Comparison of ENCODE assay signal across 15 cellular contexts in the genomic region with DNA sequence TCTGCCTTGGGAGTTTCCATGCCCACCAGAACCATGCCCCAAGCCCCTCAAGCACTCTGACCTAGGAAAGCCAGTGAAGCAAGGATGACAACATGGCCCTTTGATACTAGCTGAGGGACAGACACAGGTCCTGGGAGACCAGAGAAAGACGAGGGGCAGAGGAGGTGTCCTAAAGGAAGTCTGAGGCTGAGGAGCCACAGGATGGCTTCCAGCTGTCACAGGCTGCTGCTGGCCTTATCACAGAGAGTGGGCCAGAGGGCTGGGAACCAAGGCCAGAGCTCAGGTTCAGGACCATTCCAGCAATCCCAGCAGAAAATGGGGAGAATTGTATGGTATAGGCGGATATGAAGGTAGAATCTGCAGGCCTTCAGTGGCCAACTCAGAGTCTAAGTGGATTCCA. TPM values are rescaled to one million over a fixed set of nuclear protein-coding genes. Genes with fewer than 3 reads are reported as not detected.
DNase-seq lines count a peak whose midpoint lies in the region; ATAC-seq and TF ChIP-seq lines count a peak whose summit lies in the region.
"Had no signal": no experiment of that assay in that cellular context is flagged by ENCODE, and none has a peak within 500 bp of the region (broad histone marks: within the 10 kb centered on the region; RNA-seq: fewer than 3 reads in every experiment).

No MANE protein-coding gene starts in this region.

- no peak overlapping the region for H2AFZ ChIP-seq in osteoblast (ENCODE audit: low read length)

- no peak for ATAC-seq in stimulated activated naive CD8-positive, alpha-beta T cell treated with anti-CD3 and anti-CD28 coated beads, Interleukin-15, amount 100 ng/mL, for 72 hours
- no peak for ATAC-seq in stimulated activated naive CD8-positive, alpha-beta T cell treated with anti-CD3 and anti-CD28 coated beads, Interleukin-15, Interleukin-2, amounts not matched to agents 100 U/mL and 50 U/mL, for 24 hours
- ATAC-seq in left lobe of liver = no peak
- ATAC-seq: HCT116 had no signal

- H3K27ac ChIP-seq in osteoblast (ENCODE audit: low read depth, low read length) = no peak overlapping the region
- H3K27ac ChIP-seq: 22Rv1; BLaER1 treated with 17β-estradiol and CSF1 and Interleukin-3, amounts not matched to agents 10 nM and 100 nM had no signal

- no peaks in the 10 kb centered on the region for H3K27me3 ChIP-seq in osteoblast (ENCODE audit: insufficient read depth, low read length)
- H3K27me3 ChIP-seq: BLaER1 treated with 17β-estradiol and CSF1 and Interleukin-3, amounts not matched to agents 10 nM and 100 nM had no signal

- no peak overlapping the region for H3K4me3 Mint-ChIP-seq in activated CD4-positive, alpha-beta memory T cell treated with anti-CD3 and anti-CD28 coated beads, Interleukin-2, amount 10 ng/mL, durations not matched to agents 7 days and 5 days
- H3K4me3 Mint-ChIP-seq in activated CD4-positive, alpha-beta memory T cell treated with anti-CD3 and anti-CD28 coated beads for 36 hours = no peak overlapping the region
- H3K4me3 Mint-ChIP-seq in stimulated activated naive CD8-positive, alpha-beta T cell treated with anti-CD3 and anti-CD28 coated beads, Interleukin-15, amount 100 ng/mL, for 72 hours = no peak overlapping the region
- H3K4me3 Mint-ChIP-seq: CD4-positive, CD25-positive, alpha-beta regulatory T cell had no signal

- no peaks in the 10 kb centered on the region for H3K9me3 Mint-ChIP-seq in activated CD4-positive, alpha-beta memory T cell treated with anti-CD3 and anti-CD28 coated beads, Interleukin-2, amount 10 ng/mL, durations not matched to agents 7 days and 5 days
- no peaks in the 10 kb centered on the region for H3K9me3 Mint-ChIP-seq in activated CD4-positive, alpha-beta memory T cell treated with anti-CD3 and anti-CD28 coated beads for 36 hours
- H3K9me3 Mint-ChIP-seq in stimulated activated naive CD8-positive, alpha-beta T cell treated with anti-CD3 and anti-CD28 coated beads, Interleukin-15, amount 100 ng/mL, for 72 hours = no peaks in the 10 kb centered on the region
- H3K9me3 Mint-ChIP-seq: CD4-positive, CD25-positive, alpha-beta regulatory T cell had no signal

- no peak for TF ChIP-seq CTCF in osteoblast (IDR thresholded peaks at IDR 0.05; ENCODE audit: extremely low read depth, low read depth, low read length)

- H3K4me1 Mint-ChIP-seq in activated CD4-positive, alpha-beta memory T cell treated with anti-CD3 and anti-CD28 coated beads, Interleukin-2, amount 10 ng/mL, durations not matched to agents 7 days and 5 days = peaks cover 25% of the 10 kb centered on the region
- H3K4me1 Mint-ChIP-seq in activated CD4-positive, alpha-beta memory T cell treated with anti-CD3 and anti-CD28 coated beads for 36 hours (ENCODE audit: low read depth) = no peaks in the 10 kb centered on the region
- peaks cover 5% of the 10 kb centered on the region for H3K4me1 Mint-ChIP-seq in stimulated activated naive CD8-positive, alpha-beta T cell treated with anti-CD3 and anti-CD28 coated beads, Interleukin-15, amount 100 ng/mL, for 72 hours

- H3K27ac Mint-ChIP-seq in activated CD4-positive, alpha-beta memory T cell treated with anti-CD3 and anti-CD28 coated beads, Interleukin-2, amount 10 ng/mL, durations not matched to agents 7 days and 5 days = peak overlapping the region; percentile 54
- H3K27ac Mint-ChIP-seq in activated CD4-positive, alpha-beta memory T cell treated with anti-CD3 and anti-CD28 coated beads for 36 hours = no peak overlapping the region
- peak overlapping the region; percentile 21 to 22 for H3K27ac Mint-ChIP-seq in stimulated activated naive CD8-positive, alpha-beta T cell treated with anti-CD3 and anti-CD28 coated beads, Interleukin-15, amount 100 ng/mL, for 72 hours

- peaks cover 82% of the 10 kb centered on the region for H3K36me3 ChIP-seq in osteoblast (ENCODE audit: insufficient read depth, low read length)

- no peaks in the 10 kb centered on the region for H3K4me1 ChIP-seq in osteoblast (ENCODE audit: insufficient read depth, low read length)

- no peaks in the 10 kb centered on the region for H4K20me1 ChIP-seq in osteoblast (ENCODE audit: insufficient read depth, low read length)

- DNase-seq in activated CD4-positive, alpha-beta memory T cell treated with anti-CD3 and anti-CD28 coated beads, Interleukin-2, amount 10 ng/mL, durations not matched to agents 7 days and 5 days = no peak
- DNase-seq in activated CD4-positive, alpha-beta memory T cell treated with anti-CD3 and anti-CD28 coated beads for 36 hours = no peak
- no peak for DNase-seq in stimulated activated naive CD8-positive, alpha-beta T cell treated with anti-CD3 and anti-CD28 coated beads, Interleukin-15, amount 100 ng/mL, for 72 hours
- no peak for DNase-seq in stimulated activated naive CD8-positive, alpha-beta T cell treated with anti-CD3 and anti-CD28 coated beads, Interleukin-15, Interleukin-2, amounts not matched to agents 100 U/mL and 50 U/mL, for 24 hours
- DNase-seq in osteoblast (ENCODE audit: insufficient read length, low spot score, missing footprints) (peak; percentile 71), ACHN (no peak), left lobe of liver (ENCODE audit: low spot score) (no peak)
- no peak for DNase-seq in stimulated activated naive CD4-positive, alpha-beta T cell treated with Interleukin-2 at 50 U/mL for 16 hours (lab: John Stamatoyannopoulos, UW)
- DNase-seq: AML-193; CD4-positive, CD25-positive, alpha-beta regulatory T cell; DMS53; GF-D8 had no signal

- H3K4me2 ChIP-seq in osteoblast (ENCODE audit: insufficient read depth, low read length) = no peak overlapping the region
- H3K4me2 ChIP-seq: BLaER1 treated with 17β-estradiol and CSF1 and Interleukin-3, amounts not matched to agents 10 nM and 100 nM had no signal

- no peak overlapping the region for H3K4me3 ChIP-seq in osteoblast (ENCODE audit: insufficient read depth, low read length)
- H3K4me3 ChIP-seq: BLaER1 treated with 17β-estradiol and CSF1 and Interleukin-3, amounts not matched to agents 10 nM and 100 nM had no signal

- in situ Hi-C loops in ACHN (cut with HindIII; ENCODE audit: low pct_ligation_motif_present, low pct_unique_long_range_greater_than_20kb, low sequenced_read_pairs) = no loop called here

- CTCF ChIA-PET in activated CD4-positive, alpha-beta memory T cell treated with anti-CD3 and anti-CD28 coated beads, Interleukin-2, amount 10 ng/mL, durations not matched to agents 7 days and 5 days (lab: Charles Lee) = interaction anchor here (1.1 kb wide), 1 partner anchor 24 kb away, joined by 4 read pairs; no protein-coding TSS in a partner anchor
- CTCF ChIA-PET in activated CD4-positive, alpha-beta memory T cell treated with anti-CD3 and anti-CD28 coated beads for 36 hours (lab: Charles Lee) = no interaction called here

- no peaks in the 10 kb centered on the region for H3K27me3 Mint-ChIP-seq in activated CD4-positive, alpha-beta memory T cell treated with anti-CD3 and anti-CD28 coated beads, Interleukin-2, amount 10 ng/mL, durations not matched to agents 7 days and 5 days
- H3K27me3 Mint-ChIP-seq in activated CD4-positive, alpha-beta memory T cell treated with anti-CD3 and anti-CD28 coated beads for 36 hours = no peaks in the 10 kb centered on the region
- H3K27me3 Mint-ChIP-seq in stimulated activated naive CD8-positive, alpha-beta T cell treated with anti-CD3 and anti-CD28 coated beads, Interleukin-15, amount 100 ng/mL, for 72 hours = no peaks in the 10 kb centered on the region
- H3K27me3 Mint-ChIP-seq: CD4-positive, CD25-positive, alpha-beta regulatory T cell had no signal

- peaks cover 65% of the 10 kb centered on the region for H3K36me3 Mint-ChIP-seq in activated CD4-positive, alpha-beta memory T cell treated with anti-CD3 and anti-CD28 coated beads, Interleukin-2, amount 10 ng/mL, durations not matched to agents 7 days and 5 days (ENCODE audit: low read depth)
- H3K36me3 Mint-ChIP-seq in activated CD4-positive, alpha-beta memory T cell treated with anti-CD3 and anti-CD28 coated beads for 36 hours = peaks cover 41% of the 10 kb centered on the region

- no peaks in the 10 kb centered on the region for H3K79me2 ChIP-seq in osteoblast (ENCODE audit: insufficient read depth, low read length)

- no peaks in the 10 kb centered on the region for H3K9me3 ChIP-seq in osteoblast (ENCODE audit: low read depth, low read length)
- H3K9me3 ChIP-seq: BLaER1 treated with 17β-estradiol and CSF1 and Interleukin-3, amounts not matched to agents 10 nM and 100 nM had no signal

- POLR2A ChIA-PET in activated CD4-positive, alpha-beta memory T cell treated with anti-CD3 and anti-CD28 coated beads, Interleukin-2, amount 10 ng/mL, durations not matched to agents 7 days and 5 days (lab: Charles Lee) = interaction anchor here (1.0 kb wide), 1 partner anchor 15 kb away, joined by 3 read pairs; no protein-coding TSS in a partner anchor
- POLR2A ChIA-PET in activated CD4-positive, alpha-beta memory T cell treated with anti-CD3 and anti-CD28 coated beads for 36 hours (lab: Charles Lee) = no interaction called here

- intact Hi-C loops in activated CD4-positive, alpha-beta memory T cell treated with anti-CD3 and anti-CD28 coated beads for 36 hours (cut with micrococcal nuclease) = no loop called here

RNA-seq across cellular contexts. Expression of gene MSANTD1, which starts 31.7 kb away (rescaled TPM):
- under 1 TPM; 0.60 to 0.65 TPM for total RNA-seq in activated CD4-positive, alpha-beta memory T cell treated with anti-CD3 and anti-CD28 coated beads, Interleukin-2, amount 10 ng/mL, durations not matched to agents 7 days and 5 days
- total RNA-seq in activated CD4-positive, alpha-beta memory T cell treated with anti-CD3 and anti-CD28 coated beads for 36 hours = under 1 TPM; 0.39 to 0.45 TPM
- total RNA-seq in osteoblast = 0.59 and 0.72 TPM in 2 replicates
- total RNA-seq in left lobe of liver = 1.1 TPM
